ENCODE assay signal across 25 cellular contexts in the genomic region with DNA sequence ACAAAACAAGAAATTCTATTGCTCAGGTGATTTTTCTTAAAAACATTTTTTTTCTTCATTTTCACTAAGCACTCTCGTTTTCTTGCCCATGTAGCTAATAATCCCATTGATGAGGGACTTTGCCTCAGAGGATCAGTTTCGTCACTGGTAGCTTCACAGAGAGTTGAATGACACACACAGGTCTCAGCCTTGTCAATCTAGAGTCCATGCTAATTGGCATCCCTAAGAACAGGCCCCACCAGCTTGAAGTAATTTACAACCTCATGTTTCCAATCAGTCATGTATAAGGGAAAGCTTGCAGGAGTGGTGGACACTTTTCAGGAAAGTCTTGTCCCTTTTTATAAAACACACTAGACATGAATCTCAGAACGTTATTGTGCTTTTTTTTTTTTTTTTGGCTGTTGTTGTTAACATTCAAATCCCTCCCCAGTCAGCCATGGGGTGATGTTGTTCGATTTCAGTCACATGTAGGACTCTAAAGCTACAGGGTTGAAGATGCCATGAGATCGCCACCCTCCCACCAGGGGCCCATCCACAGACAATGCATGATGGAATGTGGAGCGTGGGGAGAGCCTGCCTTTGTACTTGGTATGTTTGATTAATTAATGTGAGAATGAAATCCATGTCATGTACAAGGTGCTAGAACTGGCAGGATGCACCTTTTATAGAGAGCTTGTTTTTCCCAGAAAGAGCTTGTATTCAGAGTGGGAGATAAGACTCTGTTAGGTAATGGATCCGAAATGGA.
DNase-seq lines count a peak whose midpoint lies in the region; ATAC-seq, FAIRE-seq and TF ChIP-seq lines count a peak whose summit lies in the region.
"Had no signal": no experiment of that assay in that cellular context is flagged by ENCODE, and none has a peak within 500 bp of the region (broad histone marks: within the 10 kb centered on the region; RNA-seq: fewer than 3 reads in every experiment).

No MANE protein-coding gene starts in this region.

- no peak for TF ChIP-seq EP300 in H1 (IDR thresholded peaks at IDR 0.05; ENCODE audit: borderline replicate concordance in 1 of 2, low read depth in 2 of 2, low read length in 2 of 2)
- TF ChIP-seq EP300 in ovary (IDR thresholded peaks at IDR 0.05): no peak

- H4K91ac ChIP-seq in H1 (replicated peaks; ENCODE audit: insufficient read length, low read length): no peak overlapping the region

- no peak overlapping the region for H3K4me3 Mint-ChIP-seq in neural progenitor cell
- H3K4me3 Mint-ChIP-seq: activated CD8-positive, alpha-beta T cell treated with anti-CD3 and anti-CD28 coated beads for 36 hours; activated naive CD8-positive, alpha-beta T cell; CD14-positive monocyte; central memory CD8-positive, alpha-beta T cell; IgD-negative memory B cell; memory B cell; naive thymus-derived CD4-positive, alpha-beta T cell; stimulated activated naive B cell treated with anti-CD40 and anti-IgM and Interleukin-4, amounts not matched to agents 10 μg/mL and 1 μg/mL and 100 μg/mL, for 72 hours had no signal

- H3K79me2 ChIP-seq in H1 (ENCODE audit: control insufficient read depth in 1 of 2, insufficient read depth in 2 of 2, low read length in 2 of 2) (no peaks in the 10 kb centered on the region), neural progenitor cell (ENCODE audit: low read depth) (no peaks in the 10 kb centered on the region)

- H3K27ac ChIP-seq in BLaER1 treated with 17β-estradiol and CSF1 and Interleukin-3, amounts not matched to agents 10 nM and 100 nM: peak overlapping the region in 4 of 11 experiments; percentile 8 to 37 (median 28); a peak in 1 of 22 replicates
- no peak overlapping the region; the same call in 1 of the 2 replicates for H3K27ac ChIP-seq in HUES6 (ENCODE audit: low read depth, low read length)
- no peak overlapping the region for H3K27ac ChIP-seq in H1 (ENCODE audit: low read depth, low read length)
- H3K27ac ChIP-seq in neural progenitor cell: no peak overlapping the region
- no peak overlapping the region for H3K27ac ChIP-seq in ovary
- H3K27ac ChIP-seq: ascending aorta, right lobe of liver had no signal

- H2AFZ ChIP-seq in H1 (ENCODE audit: low read length): no peak overlapping the region
- H2AFZ ChIP-seq in neural progenitor cell (replicated peaks): no peak overlapping the region

- 67% methylated on average over 7 of the region's 7 CpGs; no CpG with 5 or more reads in 1 of the 2 experiments for WGBS in H1 (ENCODE audit: extremely low coverage in 1 of 2, insufficient coverage in 1 of 2, insufficient read length in 1 of 2, insufficient replicate concordance in 2 of 2, low coverage in 1 of 2, low lambda C conversion rate in 2 of 2, missing lambda C conversion rate in 1 of 2), 2 experiments
- 84 to 87% (median 86%) methylated on average over 7 of the region's 7 CpGs for WGBS in ovary, 3 donors

- H3K4me2 ChIP-seq in BLaER1 treated with 17β-estradiol and CSF1 and Interleukin-3, amounts not matched to agents 10 nM and 100 nM: peak overlapping the region in 10 of 11 experiments; percentile 15 to 81 (median 64); a peak in 17 of 22 replicates
- peak overlapping the region in 1 of 2 experiments; percentile 32; a peak in 2 of 4 replicates for H3K4me2 ChIP-seq in H1 (ENCODE audit: insufficient read depth in 1 of 2, low read depth in 2 of 2, low read length in 2 of 2)
- peak overlapping the region; percentile 32 for H3K4me2 ChIP-seq in neural progenitor cell
- H3K4me2 ChIP-seq: SK-N-SH had no signal

- no peak overlapping the region for H4K8ac ChIP-seq in H1 (ENCODE audit: extremely low read depth, insufficient read depth, low read length)

- CTCF ChIA-PET in H1 (lab: Charles Lee; ENCODE audit: partially characterized antibody): interaction anchor here (0.6 to 2.6 kb wide), 10 partner anchors 9 to 851 kb away, joined by 3 to 8 read pairs (median 3); no protein-coding TSS in a partner anchor

- POLR2A ChIA-PET in H1 (lab: Charles Lee; ENCODE audit: partially characterized antibody): interaction anchor here (1.0 kb wide), 1 partner anchor 205 kb away, joined by 3 read pairs; no protein-coding TSS in a partner anchor

- no peak overlapping the region for H2BK120ac ChIP-seq in H1 (replicated peaks; ENCODE audit: low read depth, low read length)

- peaks cover 40% of the 10 kb centered on the region for H3K4me1 Mint-ChIP-seq in neural progenitor cell
- H3K4me1 Mint-ChIP-seq: CD14-positive monocyte; central memory CD8-positive, alpha-beta T cell; IgD-negative memory B cell; memory B cell; naive thymus-derived CD4-positive, alpha-beta T cell; stimulated activated naive B cell treated with anti-CD40 and anti-IgM and Interleukin-4, amounts not matched to agents 10 μg/mL and 1 μg/mL and 100 μg/mL, for 72 hours had no signal

- H3K9ac ChIP-seq in BLaER1 treated with 17β-estradiol and CSF1 and Interleukin-3, amounts not matched to agents 10 nM and 100 nM: no peak overlapping the region
- H3K9ac ChIP-seq in HUES6 (ENCODE audit: low read length) (peak overlapping the region; percentile 45), H1 (replicated peaks in 1 of 4; ENCODE audit: extremely low read depth in 1 of 4, low read depth in 3 of 4, low read length in 3 of 4) (no peak overlapping the region), neural progenitor cell (no peak overlapping the region)
- H3K9ac ChIP-seq: SK-N-SH had no signal

- TF ChIP-seq CTCF in H1 (IDR thresholded peaks at IDR 0.05; ENCODE audit: control extremely low read depth in 1 of 3, insufficient read depth in 1 of 3, low read depth in 1 of 3, low read length in 3 of 3): no peak
- no peak for TF ChIP-seq CTCF in neural progenitor cell (IDR thresholded peaks at IDR 0.05)
- TF ChIP-seq CTCF in ovary (IDR thresholded peaks at IDR 0.05): no peak

- no peak for DNase-seq in H1 (ENCODE audit: low read depth in 1 of 2, low spot score in 2 of 2)
- peak; percentile 25 for DNase-seq in neural progenitor cell (ENCODE audit: low spot score)
- no peak for DNase-seq in NCI-H2171 (lab: John Stamatoyannopoulos, UW)
- no peak for DNase-seq in ovary
- DNase-seq: activated CD8-positive, alpha-beta T cell treated with anti-CD3 and anti-CD28 coated beads for 36 hours; DND-41; naive thymus-derived CD4-positive, alpha-beta T cell; NCI-H1048; NCI-H187; NCI-H524 treated with DMSO at 0.1 percent for 48 hours; right lobe of liver; SK-N-SH; stimulated activated CD4-positive, alpha-beta T cell treated with anti-CD3 and anti-CD28 coated beads, Interleukin-4, amount 100 ng/mL, for 4 hours; stimulated activated naive B cell treated with anti-CD40 and anti-IgM and Interleukin-4, amounts not matched to agents 10 μg/mL and 1 μg/mL and 100 μg/mL, for 72 hours; T-helper 2 cell had no signal

- no peak overlapping the region for H3K23ac ChIP-seq in H1 (ENCODE audit: insufficient read length)

- H3K27me3 Mint-ChIP-seq in neural progenitor cell (ENCODE audit: insufficient read depth, low read depth): peaks cover 13% of the 10 kb centered on the region
- H3K27me3 Mint-ChIP-seq: activated CD8-positive, alpha-beta T cell treated with anti-CD3 and anti-CD28 coated beads for 36 hours; central memory CD8-positive, alpha-beta T cell had no signal

- peaks cover 21% of the 10 kb centered on the region for H3F3A ChIP-seq in neural progenitor cell (ENCODE audit: low read depth)

- no peak overlapping the region for H4K5ac ChIP-seq in H1 (ENCODE audit: insufficient read length, low read depth, low read length)

- H2BK20ac ChIP-seq in H1 (ENCODE audit: low read length): no peak overlapping the region

- peaks cover 3% of the 10 kb centered on the region for H3K9me3 Mint-ChIP-seq in neural progenitor cell
- H3K9me3 Mint-ChIP-seq: activated CD8-positive, alpha-beta T cell treated with anti-CD3 and anti-CD28 coated beads for 36 hours; stimulated activated naive B cell treated with anti-CD40 and anti-IgM and Interleukin-4, amounts not matched to agents 10 μg/mL and 1 μg/mL and 100 μg/mL, for 72 hours had no signal

- no peak for TF ChIP-seq POLR2A in H1 (IDR thresholded peaks at IDR 0.05; ENCODE audit: control extremely low read depth in 1 of 2, low read depth in 2 of 2, low read length in 2 of 2)
- no peak for TF ChIP-seq POLR2A in ovary (IDR thresholded peaks at IDR 0.05)

- no peak overlapping the region for H3K56ac ChIP-seq in H1 (replicated peaks; ENCODE audit: insufficient read length, low read depth, low read length)

- H2BK12ac ChIP-seq in H1 (ENCODE audit: low read depth, low read length): 0 out of 2 replicates have a peak overlapping the region, but pooled peaks have one; percentile 53

- FAIRE-seq in H1 (lab: Jason Lieb, UNC): peak; percentile 36

- H2BK15ac ChIP-seq in H1 (ENCODE audit: low read length): no peak overlapping the region

- peaks cover 0 to 7% (median 0%) of the 10 kb centered on the region in 11 experiments; a peak in 4 of 22 replicates for H3K9me3 ChIP-seq in BLaER1 treated with 17β-estradiol and CSF1 and Interleukin-3, amounts not matched to agents 10 nM and 100 nM (replicated peaks in 1 of 11)
- H3K9me3 ChIP-seq in HUES6 (ENCODE audit: control insufficient read depth, insufficient read depth, low read depth, low read length) (no peaks in the 10 kb centered on the region), H1 (ENCODE audit: insufficient read depth in 2 of 2, low read depth in 1 of 2, low read length in 1 of 2) (no peaks in the 10 kb centered on the region), neural progenitor cell (ENCODE audit: low read depth) (no peaks in the 10 kb centered on the region), ovary (no peaks in the 10 kb centered on the region)
- H3K9me3 ChIP-seq: ascending aorta, right lobe of liver, SK-N-SH had no signal

- intact Hi-C loops in ovary (cut with DNase I): no loop called here

- no peaks in the 10 kb centered on the region for H3K27me3 ChIP-seq in BLaER1 treated with 17β-estradiol and CSF1 and Interleukin-3, amounts not matched to agents 10 nM and 100 nM
- peaks cover 3% of the 10 kb centered on the region; the same call in 1 of the 2 replicates for H3K27me3 ChIP-seq in HUES6 (ENCODE audit: control insufficient read depth, insufficient read depth, low read length)
- peaks cover 0 to 8% (median 4%) of the 10 kb centered on the region in 4 experiments; a peak in 5 of 7 replicates for H3K27me3 ChIP-seq in H1 (replicated peaks in 1 of 4; ENCODE audit: control insufficient read depth in 3 of 4, extremely low read depth in 1 of 4, insufficient read depth in 3 of 4, low read length in 3 of 4)
- H3K27me3 ChIP-seq in neural progenitor cell: no peaks in the 10 kb centered on the region
- no peaks in the 10 kb centered on the region for H3K27me3 ChIP-seq in ovary
- H3K27me3 ChIP-seq: ascending aorta, right lobe of liver had no signal

- H3K36me3 Mint-ChIP-seq in neural progenitor cell: no peaks in the 10 kb centered on the region
- H3K36me3 Mint-ChIP-seq: activated naive CD8-positive, alpha-beta T cell; CD14-positive monocyte; IgD-negative memory B cell; memory B cell; naive thymus-derived CD4-positive, alpha-beta T cell; stimulated activated naive B cell treated with anti-CD40 and anti-IgM and Interleukin-4, amounts not matched to agents 10 μg/mL and 1 μg/mL and 100 μg/mL, for 72 hours had no signal

- no peaks in the 10 kb centered on the region for H3K23me2 ChIP-seq in H1 (ENCODE audit: low read depth, low read length)

- peak overlapping the region; percentile 7; the same call in 1 of the 2 replicates for H3K18ac ChIP-seq in H1 (ENCODE audit: extremely low read depth, low read length)

- H3K27ac Mint-ChIP-seq in neural progenitor cell: peak overlapping the region; percentile 51
- H3K27ac Mint-ChIP-seq: activated CD8-positive, alpha-beta T cell treated with anti-CD3 and anti-CD28 coated beads for 36 hours; activated naive CD8-positive, alpha-beta T cell; CD14-positive monocyte; memory B cell; naive thymus-derived CD4-positive, alpha-beta T cell; stimulated activated naive B cell treated with anti-CD40 and anti-IgM and Interleukin-4, amounts not matched to agents 10 μg/mL and 1 μg/mL and 100 μg/mL, for 72 hours had no signal

- H3K79me1 ChIP-seq in H1 (ENCODE audit: low read depth, low read length): no peaks in the 10 kb centered on the region

- H3K4ac ChIP-seq in H1 (replicated peaks; ENCODE audit: insufficient read length, low read depth, low read length): no peak overlapping the region

- H4K20me1 ChIP-seq in BLaER1 treated with 17β-estradiol and CSF1 and Interleukin-3, amounts not matched to agents 10 nM and 100 nM: no peaks in the 10 kb centered on the region
- H4K20me1 ChIP-seq in H1 (replicated peaks in 1 of 2; ENCODE audit: control insufficient read depth in 1 of 2, insufficient read depth in 2 of 2, low read length in 2 of 2) (no peaks in the 10 kb centered on the region), neural progenitor cell (ENCODE audit: low read depth) (no peaks in the 10 kb centered on the region)

- H2BK5ac ChIP-seq in H1 (ENCODE audit: low read depth, low read length): no peak overlapping the region

- no peak overlapping the region for H3K14ac ChIP-seq in H1 (ENCODE audit: insufficient read length)

- peak overlapping the region; percentile 66; the same call in 1 of the 2 replicates for H2AK5ac ChIP-seq in H1 (ENCODE audit: low read depth, low read length)

- H3K4me3 ChIP-seq in BLaER1 treated with 17β-estradiol and CSF1 and Interleukin-3, amounts not matched to agents 10 nM and 100 nM: no peak overlapping the region
- H3K4me3 ChIP-seq in HUES6 (ENCODE audit: low read depth, low read length): no peak overlapping the region
- H3K4me3 ChIP-seq in H1 (ENCODE audit: extremely low read depth in 1 of 4, insufficient read depth in 2 of 4, low read depth in 3 of 4, low read length in 4 of 4): no peak overlapping the region; a peak in 1 of 8 replicates
- H3K4me3 ChIP-seq in neural progenitor cell: no peak overlapping the region
- no peak overlapping the region for H3K4me3 ChIP-seq in ovary
- H3K4me3 ChIP-seq: ascending aorta, right lobe of liver had no signal

- ATAC-seq in HG02870 (IDR thresholded peaks at IDR 0.05; ENCODE audit: unreplicated experiment) (no peak), GM19328 (IDR thresholded peaks at IDR 0.05; ENCODE audit: unreplicated experiment) (no peak)
- ATAC-seq: activated CD8-positive, alpha-beta T cell treated with anti-CD3 and anti-CD28 coated beads for 36 hours; naive thymus-derived CD4-positive, alpha-beta T cell; right lobe of liver; stimulated activated naive B cell treated with anti-CD40 and anti-IgM and Interleukin-4, amounts not matched to agents 10 μg/mL and 1 μg/mL and 100 μg/mL, for 72 hours had no signal

- peaks cover 24 to 67% (median 54%) of the 10 kb centered on the region in 10 experiments for H3K4me1 ChIP-seq in BLaER1 treated with 17β-estradiol and CSF1 and Interleukin-3, amounts not matched to agents 10 nM and 100 nM
- peaks cover 52% of the 10 kb centered on the region for H3K4me1 ChIP-seq in HUES6 (ENCODE audit: control insufficient read depth, insufficient read depth, low read length)
- H3K4me1 ChIP-seq in H1 (replicated peaks in 1 of 4; ENCODE audit: control insufficient read depth in 3 of 4, insufficient read depth in 4 of 4, low read length in 3 of 4): peaks cover 4 to 25% (median 20%) of the 10 kb centered on the region in 4 experiments; a peak in 6 of 7 replicates
- H3K4me1 ChIP-seq in neural progenitor cell: peaks cover 30% of the 10 kb centered on the region
- no peaks in the 10 kb centered on the region for H3K4me1 ChIP-seq in ovary (ENCODE audit: insufficient read depth)
- H3K4me1 ChIP-seq: ascending aorta, right lobe of liver had no signal

- no peaks in the 10 kb centered on the region for H3K36me3 ChIP-seq in BLaER1 treated with 17β-estradiol and CSF1 and Interleukin-3, amounts not matched to agents 10 nM and 100 nM
- H3K36me3 ChIP-seq in HUES6 (ENCODE audit: control insufficient read depth, insufficient read depth, low read length) (no peaks in the 10 kb centered on the region), H1 (ENCODE audit: control insufficient read depth in 2 of 4, insufficient read depth in 4 of 4, low read length in 3 of 4) (no peaks in the 10 kb centered on the region), neural progenitor cell (no peaks in the 10 kb centered on the region), ovary (no peaks in the 10 kb centered on the region)
- H3K36me3 ChIP-seq: ascending aorta, right lobe of liver had no signal

- no peak for TF ChIP-seq RAD21 in H1 (IDR thresholded peaks at IDR 0.05 in 1 of 2, conservative IDR thresholded peaks at IDR 0.05 in 1 of 2; ENCODE audit: low read depth in 2 of 2, low read length in 2 of 2)
